Comparison of ENCODE assay signal across 21 cellular contexts in genomic region chr7:85341121-85341520, GRCh38.
"Had no signal": no experiment of that assay in that cellular context is flagged by ENCODE, and none has a peak within 500 bp of the region (broad histone marks: within the 10 kb centered on the region; RNA-seq: fewer than 3 reads in every experiment).

No MANE protein-coding gene starts in this region.

- DNase-seq: cerebellar nuclear complex; effector memory CD8-positive, alpha-beta T cell; head of caudate nucleus; left colon; left ventricle myocardium superior; naive B cell; posterior cingulate gyrus; sigmoid colon; small intestine; stimulated activated CD4-positive, alpha-beta T cell treated with anti-CD3 and anti-CD28 coated beads, Interleukin-2, amount 100 ng/mL, for 48 hours; stimulated activated naive CD8-positive, alpha-beta T cell treated with anti-CD3 and anti-CD28 coated beads, Interleukin-15, Interleukin-2, amounts not matched to agents 100 U/mL and 50 U/mL, for 24 hours; thyroid gland had no signal

- H3K4me1 Mint-ChIP-seq: naive B cell; stimulated activated effector memory CD8-positive, alpha-beta T cell treated with anti-CD3 and anti-CD28 coated beads, Interleukin-12 subunit alpha, Interleukin-12 subunit beta, amount 100 ng/mL, for 72 hours had no signal

- H3K4me1 ChIP-seq: right atrium auricular region, sigmoid colon, suprapubic skin, thyroid gland had no signal

- H3K4me3 ChIP-seq: hepatocyte, lung, right atrium auricular region, sigmoid colon, suprapubic skin, thyroid gland had no signal

- H3K36me3 Mint-ChIP-seq: naive B cell; stimulated activated effector memory CD8-positive, alpha-beta T cell treated with anti-CD3 and anti-CD28 coated beads, Interleukin-12 subunit alpha, Interleukin-12 subunit beta, amount 100 ng/mL, for 72 hours; type B pancreatic cell had no signal

- H3K27me3 Mint-ChIP-seq: dendritic cell treated with granulocyte-macrophage colony-stimulating factor and Interleukin-4, amounts not matched to agents 40 ng/mL and 50 ng/mL, for 4 days; effector memory CD8-positive, alpha-beta T cell; type B pancreatic cell had no signal

- H3K36me3 ChIP-seq: neutrophil, right atrium auricular region, sigmoid colon, suprapubic skin, thyroid gland had no signal

- H3K27me3 ChIP-seq: hepatocyte, neutrophil, right atrium auricular region, sigmoid colon, suprapubic skin, thyroid gland had no signal

- H3K9me3 ChIP-seq: neutrophil, right atrium auricular region, sigmoid colon, suprapubic skin, thyroid gland had no signal

- H3K27ac Mint-ChIP-seq: dendritic cell treated with granulocyte-macrophage colony-stimulating factor and Interleukin-4, amounts not matched to agents 40 ng/mL and 50 ng/mL, for 4 days; effector memory CD8-positive, alpha-beta T cell; naive B cell; nephron; stimulated activated effector memory CD8-positive, alpha-beta T cell treated with anti-CD3 and anti-CD28 coated beads, Interleukin-12 subunit alpha, Interleukin-12 subunit beta, amount 100 ng/mL, for 72 hours; type B pancreatic cell had no signal

- H3K4me3 Mint-ChIP-seq: dendritic cell treated with granulocyte-macrophage colony-stimulating factor and Interleukin-4, amounts not matched to agents 40 ng/mL and 50 ng/mL, for 4 days; effector memory CD8-positive, alpha-beta T cell; naive B cell; nephron; stimulated activated effector memory CD8-positive, alpha-beta T cell treated with anti-CD3 and anti-CD28 coated beads, Interleukin-12 subunit alpha, Interleukin-12 subunit beta, amount 100 ng/mL, for 72 hours; type B pancreatic cell had no signal

- H3K9me3 Mint-ChIP-seq: naive B cell, nephron had no signal
